21 cellular contexts compared by ENCODE assay signal in genomic region chr7:92714767-92715166, GRCh38.
A peak's percentile ranks its signal among the peaks of the same experiment; 100 is the strongest.
DNase-seq lines count a peak whose midpoint lies in the region; ATAC-seq and TF ChIP-seq lines count a peak whose summit lies in the region.
"Had no signal": no experiment of that assay in that cellular context is flagged by ENCODE, and none has a peak within 500 bp of the region (broad histone marks: within the 10 kb centered on the region; RNA-seq: fewer than 3 reads in every experiment).

No MANE protein-coding gene starts in this region.

- H3K4me3 Mint-ChIP-seq in chondrocyte (ENCODE audit: unreplicated experiment) = no peak overlapping the region
- H3K4me3 Mint-ChIP-seq: activated CD8-positive, alpha-beta T cell treated with anti-CD3 and anti-CD28 coated beads, Interleukin-2, amount 10 ng/mL, durations not matched to agents 7 days and 5 days; stimulated activated memory B cell treated with anti-CD40 and anti-IgM and Interleukin-4, amounts not matched to agents 10 μg/mL and 1 μg/mL and 100 μg/mL, for 72 hours had no signal

- no peaks in the 10 kb centered on the region for H3K27me3 ChIP-seq in cardiac muscle cell

- H3K4me3 ChIP-seq in cardiac muscle cell = no peak overlapping the region
- no peak overlapping the region for H3K4me3 ChIP-seq in coronary artery
- H3K4me3 ChIP-seq: skin epidermis had no signal

- TF ChIP-seq CTCF in cardiac muscle cell (IDR thresholded peaks at IDR 0.05; ENCODE audit: low read depth, low read length) = no peak
- TF ChIP-seq CTCF in chondrocyte (IDR thresholded peaks at IDR 0.05) = no peak
- no peak for TF ChIP-seq CTCF in coronary artery (IDR thresholded peaks at IDR 0.05)

- no peaks in the 10 kb centered on the region for H3K27me3 Mint-ChIP-seq in chondrocyte (ENCODE audit: low read depth)
- H3K27me3 Mint-ChIP-seq: stimulated activated memory B cell treated with anti-CD40 and anti-IgM and Interleukin-4, amounts not matched to agents 10 μg/mL and 1 μg/mL and 100 μg/mL, for 72 hours had no signal

- peaks cover 76% of the 10 kb centered on the region for H3K4me1 Mint-ChIP-seq in chondrocyte (ENCODE audit: low read depth)

- H3K9me3 Mint-ChIP-seq in chondrocyte (ENCODE audit: low read depth) = no peaks in the 10 kb centered on the region
- H3K9me3 Mint-ChIP-seq: stimulated activated memory B cell treated with anti-CD40 and anti-IgM and Interleukin-4, amounts not matched to agents 10 μg/mL and 1 μg/mL and 100 μg/mL, for 72 hours had no signal

- H3K9me3 ChIP-seq in cardiac muscle cell (ENCODE audit: low read depth) = no peaks in the 10 kb centered on the region

- no peaks in the 10 kb centered on the region for H3K4me1 ChIP-seq in cardiac muscle cell (ENCODE audit: low read depth)

- H3K27ac Mint-ChIP-seq in chondrocyte (ENCODE audit: unreplicated experiment) = peak overlapping the region; percentile 96
- H3K27ac Mint-ChIP-seq: stimulated activated memory B cell treated with anti-CD40 and anti-IgM and Interleukin-4, amounts not matched to agents 10 μg/mL and 1 μg/mL and 100 μg/mL, for 72 hours had no signal

- ATAC-seq in left lobe of liver = peak; percentile 32
- ATAC-seq: activated CD8-positive, alpha-beta T cell treated with anti-CD3 and anti-CD28 coated beads, Interleukin-2, amount 10 ng/mL, durations not matched to agents 7 days and 5 days; left colon; stimulated activated memory B cell treated with anti-CD40 and anti-IgM and Interleukin-4, amounts not matched to agents 10 μg/mL and 1 μg/mL and 100 μg/mL, for 72 hours had no signal

- peaks cover 5% of the 10 kb centered on the region for H3K36me3 Mint-ChIP-seq in chondrocyte (ENCODE audit: low read depth)
- H3K36me3 Mint-ChIP-seq: stimulated activated memory B cell treated with anti-CD40 and anti-IgM and Interleukin-4, amounts not matched to agents 10 μg/mL and 1 μg/mL and 100 μg/mL, for 72 hours had no signal

- H3K27ac ChIP-seq in cardiac muscle cell (peak overlapping the region; percentile 76), coronary artery (peak overlapping the region in 1 of 2 donors; percentile 26)
- H3K27ac ChIP-seq: skin epidermis had no signal

- H3K36me3 ChIP-seq in cardiac muscle cell = no peaks in the 10 kb centered on the region

- DNase-seq in cardiac muscle cell (ENCODE audit: low read depth in 1 of 2, low spot score in 1 of 2) (no peak), cardiac septum (ENCODE audit: low spot score) (no peak), chondrocyte (ENCODE audit: low spot score) (no peak), left lobe of liver (ENCODE audit: low spot score) (no peak), NCI-H748 treated with DMSO at 0.1 percent for 48 hours (lab: John Stamatoyannopoulos, UW) (no peak), NCI-H1694 (lab: John Stamatoyannopoulos, UW) (no peak), coronary artery (ENCODE audit: low spot score) (no peak), A172 (ENCODE audit: low spot score) (no peak)
- DNase-seq: activated CD4-positive, CD25-positive, alpha-beta regulatory T cell treated with anti-CD3 and anti-CD28 coated beads, Interleukin-2, amount 50 U/mL, for 72 hours; activated CD8-positive, alpha-beta T cell treated with anti-CD3 and anti-CD28 coated beads, Interleukin-2, amount 10 ng/mL, durations not matched to agents 7 days and 5 days; activated naive CD4-positive, alpha-beta T cell treated with Interleukin-2 at 50 U/mL for 16 hours; amygdala; foreskin fibroblast; KBM-7; left colon; midbrain; MV-4-11; NCI-H69; stimulated activated CD4-positive, alpha-beta T cell treated with anti-CD3 and anti-CD28 coated beads, Interleukin-2, amount 100 ng/mL, for 24 hours had no signal

- intact Hi-C loops in cardiac septum (cut with DNase I) = loop anchor here (5.0 kb wide), 1 partner anchor 118 kb away; no protein-coding TSS in a partner anchor
